ENCODE assay signal across 25 cellular contexts in the genomic region with DNA sequence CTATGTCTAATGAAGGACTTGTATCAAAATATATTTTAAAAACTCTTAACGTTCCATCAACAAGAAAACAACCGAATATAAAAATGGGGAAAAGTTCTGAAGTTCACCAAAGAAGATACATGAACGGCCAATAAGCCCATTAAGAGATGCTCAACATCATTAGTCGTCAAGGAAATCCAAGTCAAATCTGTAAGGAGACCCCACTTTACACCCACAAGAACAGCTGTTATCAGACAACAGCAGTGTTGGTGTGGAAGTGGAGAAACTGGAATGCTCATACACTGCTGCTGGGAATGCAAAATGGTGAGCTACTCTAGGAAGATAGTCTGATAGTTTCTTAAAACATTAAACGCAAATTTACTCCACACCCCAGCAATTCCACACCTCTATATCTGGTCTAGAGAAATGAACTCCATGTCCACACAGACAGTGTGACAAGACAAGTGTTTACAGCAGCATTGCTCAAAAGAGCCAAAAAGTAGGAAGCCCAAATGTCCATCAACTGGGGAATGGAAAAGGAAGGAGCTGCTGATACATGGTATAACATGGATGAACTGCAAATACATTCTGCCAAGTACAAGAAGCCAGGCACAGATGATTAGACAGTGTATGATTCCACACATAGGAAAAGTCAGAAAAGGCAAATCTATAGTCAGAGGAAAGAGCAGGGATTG.
"Had no signal": no experiment of that assay in that cellular context is flagged by ENCODE, and none has a peak within 500 bp of the region (broad histone marks: within the 10 kb centered on the region; RNA-seq: fewer than 3 reads in every experiment).

No MANE protein-coding gene starts in this region.

- DNase-seq: colonic mucosa; dermis blood vessel endothelial cell; effector memory CD4-positive, alpha-beta T cell; erythroblast; esophagus squamous epithelium; foreskin melanocyte; hypothalamus; immature natural killer cell; left ventricle myocardium superior; lower lobe of right lung; naive B cell; sigmoid colon; stimulated activated CD4-positive, alpha-beta T cell treated with anti-CD3 and anti-CD28 coated beads, Interleukin-15, amount 100 ng/mL, for 24 hours; stimulated activated CD4-positive, alpha-beta T cell treated with anti-CD3 and anti-CD28 coated beads, Interleukin-2, amount 100 ng/mL, for 48 hours; stimulated activated naive CD4-positive, alpha-beta T cell; stimulated activated naive CD8-positive, alpha-beta T cell treated with anti-CD3 and anti-CD28 coated beads, Interleukin-15, amount 100 ng/mL, for 72 hours; transverse colon; upper lobe of right lung; uterus had no signal

- H3K27ac Mint-ChIP-seq: immature natural killer cell; natural killer cell treated with Interleukin-12 subunit alpha and Interleukin-12 subunit beta and Interleukin-15 and Interleukin-18, amount 100 ng/mL, for 72 hours; progenitor cell of endocrine pancreas; stimulated activated naive CD8-positive, alpha-beta T cell treated with anti-CD3 and anti-CD28 coated beads, Interleukin-15, amount 100 ng/mL, for 72 hours had no signal

- H3K9me3 Mint-ChIP-seq: immature natural killer cell; naive B cell; natural killer cell treated with Interleukin-12 subunit alpha and Interleukin-12 subunit beta and Interleukin-15 and Interleukin-18, amount 100 ng/mL, for 72 hours; stimulated activated naive CD8-positive, alpha-beta T cell treated with anti-CD3 and anti-CD28 coated beads, Interleukin-15, amount 100 ng/mL, for 72 hours had no signal

- H3K27me3 ChIP-seq: colonic mucosa, esophagus squamous epithelium, sigmoid colon, suprapubic skin, transverse colon, upper lobe of right lung, uterus had no signal

- H3K9ac ChIP-seq: parathyroid adenoma had no signal

- H3K27ac ChIP-seq: colonic mucosa, esophagus squamous epithelium, lower lobe of right lung, parathyroid adenoma, sigmoid colon, skin epidermis, suprapubic skin, transverse colon, upper lobe of right lung, uterus had no signal

- H2AFZ ChIP-seq: parathyroid adenoma had no signal

- ATAC-seq: left ventricle myocardium superior; lower lobe of right lung; natural killer cell treated with Interleukin-12 subunit alpha and Interleukin-12 subunit beta and Interleukin-15 and Interleukin-18, amount 100 ng/mL, for 72 hours; stimulated activated naive CD8-positive, alpha-beta T cell treated with anti-CD3 and anti-CD28 coated beads, Interleukin-15, amount 100 ng/mL, for 72 hours; upper lobe of right lung had no signal

- H3K4me3 Mint-ChIP-seq: immature natural killer cell; naive B cell; natural killer cell treated with Interleukin-12 subunit alpha and Interleukin-12 subunit beta and Interleukin-15 and Interleukin-18, amount 100 ng/mL, for 72 hours; neural crest cell; stimulated activated naive CD8-positive, alpha-beta T cell treated with anti-CD3 and anti-CD28 coated beads, Interleukin-15, amount 100 ng/mL, for 72 hours had no signal

- H3K4me1 ChIP-seq: parathyroid adenoma had no signal

- H3K36me3 Mint-ChIP-seq: natural killer cell treated with Interleukin-12 subunit alpha and Interleukin-12 subunit beta and Interleukin-15 and Interleukin-18, amount 100 ng/mL, for 72 hours had no signal

- H3K36me3 ChIP-seq: colonic mucosa, transverse colon, uterus had no signal

- H3K9me3 ChIP-seq: colonic mucosa, esophagus squamous epithelium, lower lobe of right lung, sigmoid colon, suprapubic skin, transverse colon, upper lobe of right lung, uterus had no signal

- H3K4me3 ChIP-seq: colonic mucosa, esophagus squamous epithelium, lower lobe of right lung, sigmoid colon, skin epidermis, suprapubic skin, transverse colon, upper lobe of right lung, uterus had no signal

- H3K27me3 Mint-ChIP-seq: naive B cell; natural killer cell treated with Interleukin-12 subunit alpha and Interleukin-12 subunit beta and Interleukin-15 and Interleukin-18, amount 100 ng/mL, for 72 hours; progenitor cell of endocrine pancreas; stimulated activated naive CD8-positive, alpha-beta T cell treated with anti-CD3 and anti-CD28 coated beads, Interleukin-15, amount 100 ng/mL, for 72 hours had no signal
